In the genomic region with DNA sequence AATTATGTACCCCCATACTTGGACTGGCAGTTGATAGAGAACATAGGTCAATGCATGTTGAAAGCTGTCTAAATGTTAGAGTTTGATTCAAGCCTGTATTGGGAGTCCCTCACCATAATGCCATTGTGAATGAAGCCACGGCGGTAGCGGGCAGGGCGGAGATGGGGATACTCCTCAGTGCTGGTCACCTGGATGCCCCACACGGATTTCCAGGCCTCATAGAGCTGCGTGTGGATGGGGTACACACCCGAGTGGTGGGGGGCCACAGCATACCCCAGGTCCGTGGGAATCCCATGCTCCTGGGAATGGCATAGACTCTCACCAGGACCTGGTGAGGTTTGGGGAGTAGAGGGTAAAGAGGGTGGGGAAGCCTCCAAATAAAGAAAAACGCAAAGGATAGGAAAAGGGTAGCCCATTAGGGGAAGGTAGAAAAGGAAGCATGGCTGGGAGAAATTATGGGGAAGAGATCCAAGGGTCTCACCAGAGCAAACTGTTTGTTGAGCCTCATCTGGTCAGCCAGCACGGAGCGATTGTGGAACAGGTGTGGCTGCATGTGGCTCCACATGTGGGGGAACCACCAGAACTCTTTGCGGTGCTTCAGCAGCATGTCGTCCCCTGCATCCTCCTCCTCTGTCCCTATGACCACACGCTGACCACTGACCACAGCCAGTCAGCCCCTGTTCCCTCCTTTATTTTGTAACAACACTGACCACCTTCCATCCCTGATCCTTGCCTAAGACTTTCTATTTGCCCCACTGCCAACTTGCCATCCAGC, we compare ENCODE assay signal across 20 cellular contexts. TPM values are rescaled to one million over a fixed set of nuclear protein-coding genes. Genes with fewer than 3 reads are reported as not detected.
DNase-seq lines count a peak whose midpoint lies in the region; ATAC-seq and TF ChIP-seq lines count a peak whose summit lies in the region.
"Had no signal": no experiment of that assay in that cellular context is flagged by ENCODE, and none has a peak within 500 bp of the region (broad histone marks: within the 10 kb centered on the region; RNA-seq: fewer than 3 reads in every experiment).

No MANE protein-coding gene starts in this region.

- no TSS peak for BruUV-seq in MCF 10A (replicated peaks; lab: Mats Ljungman, UMichigan)
- BruUV-seq in mammary epithelial cell (replicated peaks; lab: Mats Ljungman, UMichigan): no TSS peak

- peak overlapping the region; percentile 20 for H3K27ac Mint-ChIP-seq in MCF 10A (ENCODE audit: low read depth, unreplicated experiment)
- peak overlapping the region; percentile 84 for H3K27ac Mint-ChIP-seq in T-helper 17 cell
- H3K27ac Mint-ChIP-seq in endothelial cell (ENCODE audit: unreplicated experiment): peak overlapping the region; percentile 84
- peak overlapping the region; percentile 75 for H3K27ac Mint-ChIP-seq in type B pancreatic cell

- peaks cover 3% of the 10 kb centered on the region for H3K79me2 ChIP-seq in mammary epithelial cell (ENCODE audit: insufficient read depth, low read length)

- no peak for DNase-seq in MCF 10A (ENCODE audit: unreplicated experiment)
- DNase-seq in mammary epithelial cell: no peak
- DNase-seq in T-helper 17 cell: no peak
- no peak for DNase-seq in endothelial cell (ENCODE audit: low spot score)
- DNase-seq in type B pancreatic cell (ENCODE audit: extremely low spot score, unreplicated experiment): no peak
- DNase-seq in NCI-H1105 treated with DMSO at 0.1 percent for 48 hours (lab: John Stamatoyannopoulos, UW): no peak
- DNase-seq in DMS53 treated with DMSO at 0.1 percent for 48 hours (lab: John Stamatoyannopoulos, UW; ENCODE audit: unreplicated experiment): no peak
- DNase-seq: activated T-cell treated with anti-CD3 and anti-CD28 coated beads, Interleukin-2, amount 50 U/mL, for 48 hours; amniotic stem cell; COR-L47; DND-41; foreskin fibroblast; left lung; NCI-H1694; NCI-H2227 treated with DMSO at 0.1 percent for 48 hours; NCI-H748 treated with DMSO at 0.1 percent for 48 hours; occipital lobe; SIG-M5 had no signal

- H3K4me2 ChIP-seq in mammary epithelial cell (ENCODE audit: insufficient read depth, low read depth, low read length): no peak overlapping the region

- H3K4me1 ChIP-seq in mammary epithelial cell (ENCODE audit: insufficient read depth, low read length): peaks cover 7% of the 10 kb centered on the region

- H3K9ac ChIP-seq in mammary epithelial cell (ENCODE audit: insufficient read depth, low read length): no peak overlapping the region

- CTCF ChIA-PET in MCF 10A (lab: Yijun Ruan, JAX) (no interaction called here), mammary epithelial cell (lab: Charles Lee; ENCODE audit: low non-redundant PET) (no interaction called here)

- in situ Hi-C loops in mammary epithelial cell (cut with MboI; ENCODE audit: low sequenced_read_pairs in 2 of 2): no loop called here

- no peak overlapping the region for H2AFZ ChIP-seq in mammary epithelial cell (ENCODE audit: low read depth, low read length)

- dilution Hi-C loops in mammary epithelial cell (cut with HindIII; ENCODE audit: low sequenced_read_pairs): no loop called here

- no peaks in the 10 kb centered on the region for H3K27me3 Mint-ChIP-seq in MCF 10A (ENCODE audit: insufficient read depth, unreplicated experiment)
- H3K27me3 Mint-ChIP-seq in T-helper 17 cell: no peaks in the 10 kb centered on the region
- H3K27me3 Mint-ChIP-seq in endothelial cell (ENCODE audit: unreplicated experiment): peaks cover 15% of the 10 kb centered on the region
- no peaks in the 10 kb centered on the region for H3K27me3 Mint-ChIP-seq in type B pancreatic cell

- H3K27ac ChIP-seq in mammary epithelial cell (ENCODE audit: insufficient read depth, low read depth, low read length): no peak overlapping the region
- H3K27ac ChIP-seq: cardiac muscle cell, left lung, right atrium auricular region had no signal

- H3K4me1 Mint-ChIP-seq in MCF 10A (ENCODE audit: insufficient read depth, unreplicated experiment) (peaks cover 11% of the 10 kb centered on the region), T-helper 17 cell (peaks cover 46% of the 10 kb centered on the region), endothelial cell (ENCODE audit: unreplicated experiment) (peaks cover 23% of the 10 kb centered on the region), type B pancreatic cell (ENCODE audit: unreplicated experiment) (peaks cover 11% of the 10 kb centered on the region)

- peaks cover 11% of the 10 kb centered on the region for H3K36me3 ChIP-seq in mammary epithelial cell (ENCODE audit: insufficient read depth, low read length)

- H3K4me3 Mint-ChIP-seq in MCF 10A (ENCODE audit: unreplicated experiment) (no peak overlapping the region), T-helper 17 cell (peak overlapping the region; percentile 28), endothelial cell (ENCODE audit: unreplicated experiment) (peak overlapping the region; percentile 43), type B pancreatic cell (no peak overlapping the region)

- POLR2A ChIA-PET in MCF 10A (lab: Yijun Ruan, JAX): interaction anchor here (0.6 to 1.6 kb wide), 3 partner anchors 11 to 136 kb away, joined by 3 to 4 read pairs (median 3); no protein-coding TSS in a partner anchor

- no peak for ATAC-seq in T-helper 17 cell
- ATAC-seq: left lung had no signal

- no peak for TF ChIP-seq CTCF in MCF 10A (IDR thresholded peaks at IDR 0.05; ENCODE audit: unreplicated experiment)
- no peak for TF ChIP-seq CTCF in mammary epithelial cell (conservative IDR thresholded peaks at IDR 0.05 in 1 of 2, IDR thresholded peaks at IDR 0.05 in 1 of 2; ENCODE audit: extremely low read depth in 1 of 2, insufficient read depth in 1 of 2, low read depth in 1 of 2, low read length in 2 of 2)
- TF ChIP-seq CTCF in endothelial cell (IDR thresholded peaks at IDR 0.05; ENCODE audit: unreplicated experiment): no peak
- no peak for TF ChIP-seq CTCF in type B pancreatic cell (conservative IDR thresholded peaks at IDR 0.05)

- H3K9me3 ChIP-seq in mammary epithelial cell (replicated peaks; ENCODE audit: insufficient read depth, low read length): no peaks in the 10 kb centered on the region
- no peaks in the 10 kb centered on the region for H3K9me3 ChIP-seq in T-helper 17 cell (ENCODE audit: control insufficient read depth, low read length, poor library complexity, severe bottlenecking)
- H3K9me3 ChIP-seq: left lung, right atrium auricular region had no signal

- no peak overlapping the region for H3K4me3 ChIP-seq in mammary epithelial cell (replicated peaks in 1 of 3; ENCODE audit: insufficient read depth in 1 of 3, low read depth in 2 of 3, low read length in 3 of 3)
- H3K4me3 ChIP-seq: cardiac muscle cell, left lung, right atrium auricular region had no signal

- intact Hi-C loops in MCF 10A (cut with micrococcal nuclease): no loop called here
- intact Hi-C loops in mammary epithelial cell (cut with micrococcal nuclease): no loop called here

- H3K9me3 Mint-ChIP-seq in MCF 10A (ENCODE audit: unreplicated experiment) (no peaks in the 10 kb centered on the region), endothelial cell (ENCODE audit: unreplicated experiment) (no peaks in the 10 kb centered on the region), type B pancreatic cell (no peaks in the 10 kb centered on the region)

- no peaks in the 10 kb centered on the region for H4K20me1 ChIP-seq in mammary epithelial cell (ENCODE audit: insufficient read depth, low read length)

- H3K27me3 ChIP-seq in mammary epithelial cell (ENCODE audit: insufficient read depth, low read length): no peaks in the 10 kb centered on the region
- H3K27me3 ChIP-seq: cardiac muscle cell, left lung, right atrium auricular region had no signal

- WGBS in mammary epithelial cell (ENCODE audit: low coverage, missing lambda C conversion rate): 90% methylated on average over 12 of the region's 14 CpGs

- H3K36me3 Mint-ChIP-seq in MCF 10A (ENCODE audit: insufficient read depth, unreplicated experiment): peaks cover 60% of the 10 kb centered on the region
- H3K36me3 Mint-ChIP-seq in T-helper 17 cell (ENCODE audit: low read depth): peaks cover 17% of the 10 kb centered on the region
- H3K36me3 Mint-ChIP-seq in endothelial cell (ENCODE audit: low read depth, unreplicated experiment): peaks cover 51% of the 10 kb centered on the region
- peaks cover 26% of the 10 kb centered on the region for H3K36me3 Mint-ChIP-seq in type B pancreatic cell

RNA-seq across cellular contexts. Expression of gene NDST2, which starts 5.0 kb away (rescaled TPM):
- total RNA-seq in MCF 10A (2022): 22.9 and 25.2 TPM in 2 replicates
- total RNA-seq in mammary epithelial cell: 10 to 100 TPM in 1 of 2 donors, 1 to 10 TPM in 1; 9.3 to 18.5 TPM
- 10.8 TPM for polyA plus RNA-seq in mammary epithelial cell
- 6.7 TPM for polyA minus RNA-seq in mammary epithelial cell
- 10 to 100 TPM; 80.6 to 80.9 TPM for total RNA-seq in T-helper 17 cell
- 32.8 TPM for total RNA-seq in endothelial cell (ENCODE audit: unreplicated experiment)
- 27.1 and 33.5 TPM in 2 replicates for total RNA-seq in type B pancreatic cell (ENCODE audit: low replicate concordance)

RNA-seq across cellular contexts. Expression of gene ZSWIM8, which starts 21.0 kb away (rescaled TPM):
- total RNA-seq in MCF 10A (2022) (84.2 and 112 TPM in 2 replicates), mammary epithelial cell (10 to 100 TPM; 62.5 to 67.6 TPM), T-helper 17 cell (10 to 100 TPM; 71.7 to 74.7 TPM), endothelial cell (ENCODE audit: unreplicated experiment) (176 TPM), type B pancreatic cell (ENCODE audit: low replicate concordance) (131 and 139 TPM in 2 replicates)
- polyA plus RNA-seq in mammary epithelial cell: 54.3 TPM
- 61.7 TPM for polyA minus RNA-seq in mammary epithelial cell

RNA-seq across cellular contexts. Expression of gene CHCHD1, which starts 24.5 kb away (rescaled TPM):
- 13.1 and 19.5 TPM in 2 replicates for total RNA-seq in MCF 10A (2022)
- 10 to 100 TPM; 11.7 to 24.7 TPM for total RNA-seq in mammary epithelial cell
- polyA plus RNA-seq in mammary epithelial cell: 36.9 TPM
- 10.5 TPM for polyA minus RNA-seq in mammary epithelial cell
- 1 to 10 TPM; 6.6 to 7.6 TPM for total RNA-seq in T-helper 17 cell
- total RNA-seq in endothelial cell (ENCODE audit: unreplicated experiment): 22.5 TPM
- 32.6 and 37.1 TPM in 2 replicates for total RNA-seq in type B pancreatic cell (ENCODE audit: low replicate concordance)

Comparison
In these comparisons a context has a peak if more than half of its experiments do, and no peak if none do; other contexts are left out.
1. H3K27ac Mint-ChIP-seq: peak in every context shown above with its lines; median percentile 84 in T-helper 17 cell; 84 in endothelial cell; 75 in type B pancreatic cell; 20 in MCF 10A.
2. H3K4me3 Mint-ChIP-seq: peak in T-helper 17 cell (single experiment) and endothelial cell (single experiment); none in MCF 10A (single experiment) and type B pancreatic cell (single experiment).